In genomic region chr10:22774102-22774501, GRCh38 we compare ENCODE assay signal across 27 cellular contexts.
"Had no signal": no experiment of that assay in that cellular context is flagged by ENCODE, and none has a peak within 500 bp of the region (broad histone marks: within the 10 kb centered on the region; RNA-seq: fewer than 3 reads in every experiment).

No MANE protein-coding gene starts in this region.

- H3K27me3 Mint-ChIP-seq: dendritic cell treated with granulocyte-macrophage colony-stimulating factor and Interleukin-4, amounts not matched to agents 40 ng/mL and 50 ng/mL, for 4 days; effector memory CD8-positive, alpha-beta T cell had no signal

- H3K4me1 ChIP-seq: colonic mucosa, esophagus squamous epithelium, gastrocnemius medialis, heart right ventricle, left lung, lower lobe of right lung had no signal

- ATAC-seq: effector memory CD8-positive, alpha-beta T cell; esophagus mucosa; gastrocnemius medialis; heart right ventricle; left cardiac atrium; left lung; left ventricle myocardium superior; lower lobe of right lung; mucosa of descending colon had no signal

- H3K4me3 Mint-ChIP-seq: dendritic cell treated with granulocyte-macrophage colony-stimulating factor and Interleukin-4, amounts not matched to agents 40 ng/mL and 50 ng/mL, for 4 days; effector memory CD8-positive, alpha-beta T cell; endodermal cell; mesothelial cell of epicardium had no signal

- H3K9me3 ChIP-seq: colonic mucosa, esophagus squamous epithelium, gastrocnemius medialis, lower lobe of right lung, mucosa of descending colon had no signal

- H3K4me3 ChIP-seq: colonic mucosa, esophagus squamous epithelium, gastrocnemius medialis, heart right ventricle, left lung, lower lobe of right lung, mucosa of descending colon had no signal

- H3K4me1 Mint-ChIP-seq: endodermal cell had no signal

- H3K36me3 ChIP-seq: colonic mucosa, esophagus squamous epithelium, gastrocnemius medialis, heart right ventricle, left lung, lower lobe of right lung had no signal

- DNase-seq: colonic mucosa; cortex of kidney; effector CD8-positive, alpha-beta T cell; effector memory CD8-positive, alpha-beta T cell; endodermal cell; erythroblast; esophagus squamous epithelium; foreskin fibroblast; foreskin melanocyte; gastrocnemius medialis; glutamatergic neuron; head of caudate nucleus; heart right ventricle; hippocampal formation; left cardiac atrium; left lung; left ventricle myocardium superior; lower lobe of right lung; mesenchymal stem cell; mucosa of descending colon had no signal

- H3K27ac Mint-ChIP-seq: dendritic cell treated with granulocyte-macrophage colony-stimulating factor and Interleukin-4, amounts not matched to agents 40 ng/mL and 50 ng/mL, for 4 days; effector memory CD8-positive, alpha-beta T cell; endodermal cell; mesothelial cell of epicardium had no signal

- H3K27ac ChIP-seq: colonic mucosa, epithelial cell of prostate, esophagus squamous epithelium, gastrocnemius medialis, heart right ventricle, left lung, lower lobe of right lung had no signal

- FAIRE-seq: endometrium, islet of Langerhans, keratinocyte had no signal

- H3K27me3 ChIP-seq: colonic mucosa, esophagus squamous epithelium, gastrocnemius medialis, heart right ventricle, left lung had no signal
